10 cellular contexts compared by ENCODE assay signal in the genomic region with DNA sequence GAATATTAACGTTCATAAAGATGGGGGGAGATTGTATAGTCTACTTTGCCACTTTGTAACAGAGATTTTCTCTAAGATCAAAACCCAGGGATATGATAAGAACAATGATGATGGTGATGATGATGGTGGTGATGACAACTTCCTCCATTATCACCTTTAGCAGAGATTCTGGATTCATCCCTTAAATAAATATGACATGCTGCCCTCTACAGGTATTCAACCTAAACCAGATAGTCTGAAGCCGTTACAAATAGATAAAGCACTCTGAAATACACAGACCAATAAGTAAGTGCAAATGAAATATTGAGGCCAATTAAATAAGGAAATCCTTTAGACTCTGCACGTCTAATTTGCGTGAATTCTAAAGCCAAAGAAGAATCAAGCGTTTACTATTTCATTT.
DNase-seq lines count a peak whose midpoint lies in the region; ATAC-seq, FAIRE-seq and TF ChIP-seq lines count a peak whose summit lies in the region.
"Had no signal": no experiment of that assay in that cellular context is flagged by ENCODE, and none has a peak within 500 bp of the region (broad histone marks: within the 10 kb centered on the region; RNA-seq: fewer than 3 reads in every experiment).

No MANE protein-coding gene starts in this region.

- no peak overlapping the region for H3K4me2 ChIP-seq in GM23338

- FAIRE-seq in islet of Langerhans (lab: Jason Lieb, UNC) = peak; percentile 49

- H3K4me1 Mint-ChIP-seq in GM23338 = peaks cover 13% of the 10 kb centered on the region

- no peaks in the 10 kb centered on the region for H3K9me2 ChIP-seq in GM23338 (ENCODE audit: insufficient read depth)

- TF ChIP-seq CTCF in BE2C (IDR thresholded peaks at IDR 0.05; ENCODE audit: low read depth, low read length) = peak; percentile 49
- peak; percentile 54 to 59 for TF ChIP-seq CTCF in GM23338 (conservative IDR thresholded peaks at IDR 0.05; ENCODE audit: low read depth in 2 of 2)

- DNase-seq in BE2C = no peak
- DNase-seq in GM23338 (ENCODE audit: low spot score) = peak; percentile 46
- DNase-seq in RPMI8226 = peak; percentile 18
- DNase-seq: activated CD4-positive, alpha-beta T cell treated with anti-CD3 and anti-CD28 coated beads for 48 hours; NK-92 treated with Interleukin-12 subunit alpha and Interleukin-12 subunit beta, amount 100 ng/mL, for 24 hours had no signal

- no peaks in the 10 kb centered on the region for H3K9me3 Mint-ChIP-seq in GM23338

- no peaks in the 10 kb centered on the region for H3K36me3 Mint-ChIP-seq in GM23338 (ENCODE audit: low read depth)

- H3K27me3 ChIP-seq in BE2C (no peaks in the 10 kb centered on the region), GM23338 (ENCODE audit: insufficient read depth) (no peaks in the 10 kb centered on the region)

- H3K27ac Mint-ChIP-seq in GM23338 = no peak overlapping the region

- no peak overlapping the region for H3K4me3 ChIP-seq in BE2C (ENCODE audit: low read depth, low read length)
- no peak overlapping the region for H3K4me3 ChIP-seq in GM23338

- H3K36me3 ChIP-seq in BE2C = no peaks in the 10 kb centered on the region
- no peaks in the 10 kb centered on the region for H3K36me3 ChIP-seq in GM23338 (ENCODE audit: insufficient read depth)

- H2AFZ ChIP-seq in GM23338 = no peak overlapping the region

- H3K27me3 Mint-ChIP-seq in GM23338 (ENCODE audit: insufficient read depth, low read depth, poor library complexity) = no peaks in the 10 kb centered on the region

- no peak overlapping the region for H3K4me3 Mint-ChIP-seq in GM23338

- no peaks in the 10 kb centered on the region for H3F3A ChIP-seq in GM23338 (replicated peaks; ENCODE audit: low read depth)

- ATAC-seq in GM23338 = peak; percentile 45; the same call in 2 of the 3 replicates
- ATAC-seq in HG03439 (IDR thresholded peaks at IDR 0.05; ENCODE audit: unreplicated experiment) = no peak
- ATAC-seq in GM18909 (IDR thresholded peaks at IDR 0.05; ENCODE audit: poor library complexity, unreplicated experiment) = no peak
- ATAC-seq in HG03432 (IDR thresholded peaks at IDR 0.05; ENCODE audit: unreplicated experiment) = no peak
- ATAC-seq in HG03460 (IDR thresholded peaks at IDR 0.05; ENCODE audit: unreplicated experiment) = no peak

- H3K27ac ChIP-seq in GM23338 (ENCODE audit: low read depth) = no peak overlapping the region

- H4K20me1 ChIP-seq in GM23338 (replicated peaks; ENCODE audit: insufficient read depth) = no peaks in the 10 kb centered on the region

- H3K4me1 ChIP-seq in BE2C (peaks cover 7% of the 10 kb centered on the region), GM23338 (ENCODE audit: insufficient read depth) (peaks cover 6% of the 10 kb centered on the region)

- no peaks in the 10 kb centered on the region for H3K79me2 ChIP-seq in GM23338 (replicated peaks; ENCODE audit: insufficient read depth)

- H3K9me3 ChIP-seq in BE2C = no peaks in the 10 kb centered on the region

TF ChIP-seq in GM23338, 12 proteins besides CTCF, POLR2A, EP300 and RAD21:
- TF ChIP-seq, protein P1, sequence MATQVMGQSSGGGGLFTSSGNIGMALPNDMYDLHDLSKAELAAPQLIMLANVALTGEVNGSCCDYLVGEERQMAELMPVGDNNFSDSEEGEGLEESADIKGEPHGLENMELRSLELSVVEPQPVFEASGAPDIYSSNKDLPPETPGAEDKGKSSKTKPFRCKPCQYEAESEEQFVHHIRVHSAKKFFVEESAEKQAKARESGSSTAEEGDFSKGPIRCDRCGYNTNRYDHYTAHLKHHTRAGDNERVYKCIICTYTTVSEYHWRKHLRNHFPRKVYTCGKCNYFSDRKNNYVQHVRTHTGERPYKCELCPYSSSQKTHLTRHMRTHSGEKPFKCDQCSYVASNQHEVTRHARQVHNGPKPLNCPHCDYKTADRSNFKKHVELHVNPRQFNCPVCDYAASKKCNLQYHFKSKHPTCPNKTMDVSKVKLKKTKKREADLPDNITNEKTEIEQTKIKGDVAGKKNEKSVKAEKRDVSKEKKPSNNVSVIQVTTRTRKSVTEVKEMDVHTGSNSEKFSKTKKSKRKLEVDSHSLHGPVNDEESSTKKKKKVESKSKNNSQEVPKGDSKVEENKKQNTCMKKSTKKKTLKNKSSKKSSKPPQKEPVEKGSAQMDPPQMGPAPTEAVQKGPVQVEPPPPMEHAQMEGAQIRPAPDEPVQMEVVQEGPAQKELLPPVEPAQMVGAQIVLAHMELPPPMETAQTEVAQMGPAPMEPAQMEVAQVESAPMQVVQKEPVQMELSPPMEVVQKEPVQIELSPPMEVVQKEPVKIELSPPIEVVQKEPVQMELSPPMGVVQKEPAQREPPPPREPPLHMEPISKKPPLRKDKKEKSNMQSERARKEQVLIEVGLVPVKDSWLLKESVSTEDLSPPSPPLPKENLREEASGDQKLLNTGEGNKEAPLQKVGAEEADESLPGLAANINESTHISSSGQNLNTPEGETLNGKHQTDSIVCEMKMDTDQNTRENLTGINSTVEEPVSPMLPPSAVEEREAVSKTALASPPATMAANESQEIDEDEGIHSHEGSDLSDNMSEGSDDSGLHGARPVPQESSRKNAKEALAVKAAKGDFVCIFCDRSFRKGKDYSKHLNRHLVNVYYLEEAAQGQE (IDR thresholded peaks at IDR 0.05; ENCODE audit: unreplicated experiment) = no peak
- TF ChIP-seq CREB1 (CRISPR knock-in tag; IDR thresholded peaks at IDR 0.05; ENCODE audit: low read depth) = 0 out of 2 replicates have a peak, but pooled peaks have one; percentile 33
- TF ChIP-seq, protein P2, sequence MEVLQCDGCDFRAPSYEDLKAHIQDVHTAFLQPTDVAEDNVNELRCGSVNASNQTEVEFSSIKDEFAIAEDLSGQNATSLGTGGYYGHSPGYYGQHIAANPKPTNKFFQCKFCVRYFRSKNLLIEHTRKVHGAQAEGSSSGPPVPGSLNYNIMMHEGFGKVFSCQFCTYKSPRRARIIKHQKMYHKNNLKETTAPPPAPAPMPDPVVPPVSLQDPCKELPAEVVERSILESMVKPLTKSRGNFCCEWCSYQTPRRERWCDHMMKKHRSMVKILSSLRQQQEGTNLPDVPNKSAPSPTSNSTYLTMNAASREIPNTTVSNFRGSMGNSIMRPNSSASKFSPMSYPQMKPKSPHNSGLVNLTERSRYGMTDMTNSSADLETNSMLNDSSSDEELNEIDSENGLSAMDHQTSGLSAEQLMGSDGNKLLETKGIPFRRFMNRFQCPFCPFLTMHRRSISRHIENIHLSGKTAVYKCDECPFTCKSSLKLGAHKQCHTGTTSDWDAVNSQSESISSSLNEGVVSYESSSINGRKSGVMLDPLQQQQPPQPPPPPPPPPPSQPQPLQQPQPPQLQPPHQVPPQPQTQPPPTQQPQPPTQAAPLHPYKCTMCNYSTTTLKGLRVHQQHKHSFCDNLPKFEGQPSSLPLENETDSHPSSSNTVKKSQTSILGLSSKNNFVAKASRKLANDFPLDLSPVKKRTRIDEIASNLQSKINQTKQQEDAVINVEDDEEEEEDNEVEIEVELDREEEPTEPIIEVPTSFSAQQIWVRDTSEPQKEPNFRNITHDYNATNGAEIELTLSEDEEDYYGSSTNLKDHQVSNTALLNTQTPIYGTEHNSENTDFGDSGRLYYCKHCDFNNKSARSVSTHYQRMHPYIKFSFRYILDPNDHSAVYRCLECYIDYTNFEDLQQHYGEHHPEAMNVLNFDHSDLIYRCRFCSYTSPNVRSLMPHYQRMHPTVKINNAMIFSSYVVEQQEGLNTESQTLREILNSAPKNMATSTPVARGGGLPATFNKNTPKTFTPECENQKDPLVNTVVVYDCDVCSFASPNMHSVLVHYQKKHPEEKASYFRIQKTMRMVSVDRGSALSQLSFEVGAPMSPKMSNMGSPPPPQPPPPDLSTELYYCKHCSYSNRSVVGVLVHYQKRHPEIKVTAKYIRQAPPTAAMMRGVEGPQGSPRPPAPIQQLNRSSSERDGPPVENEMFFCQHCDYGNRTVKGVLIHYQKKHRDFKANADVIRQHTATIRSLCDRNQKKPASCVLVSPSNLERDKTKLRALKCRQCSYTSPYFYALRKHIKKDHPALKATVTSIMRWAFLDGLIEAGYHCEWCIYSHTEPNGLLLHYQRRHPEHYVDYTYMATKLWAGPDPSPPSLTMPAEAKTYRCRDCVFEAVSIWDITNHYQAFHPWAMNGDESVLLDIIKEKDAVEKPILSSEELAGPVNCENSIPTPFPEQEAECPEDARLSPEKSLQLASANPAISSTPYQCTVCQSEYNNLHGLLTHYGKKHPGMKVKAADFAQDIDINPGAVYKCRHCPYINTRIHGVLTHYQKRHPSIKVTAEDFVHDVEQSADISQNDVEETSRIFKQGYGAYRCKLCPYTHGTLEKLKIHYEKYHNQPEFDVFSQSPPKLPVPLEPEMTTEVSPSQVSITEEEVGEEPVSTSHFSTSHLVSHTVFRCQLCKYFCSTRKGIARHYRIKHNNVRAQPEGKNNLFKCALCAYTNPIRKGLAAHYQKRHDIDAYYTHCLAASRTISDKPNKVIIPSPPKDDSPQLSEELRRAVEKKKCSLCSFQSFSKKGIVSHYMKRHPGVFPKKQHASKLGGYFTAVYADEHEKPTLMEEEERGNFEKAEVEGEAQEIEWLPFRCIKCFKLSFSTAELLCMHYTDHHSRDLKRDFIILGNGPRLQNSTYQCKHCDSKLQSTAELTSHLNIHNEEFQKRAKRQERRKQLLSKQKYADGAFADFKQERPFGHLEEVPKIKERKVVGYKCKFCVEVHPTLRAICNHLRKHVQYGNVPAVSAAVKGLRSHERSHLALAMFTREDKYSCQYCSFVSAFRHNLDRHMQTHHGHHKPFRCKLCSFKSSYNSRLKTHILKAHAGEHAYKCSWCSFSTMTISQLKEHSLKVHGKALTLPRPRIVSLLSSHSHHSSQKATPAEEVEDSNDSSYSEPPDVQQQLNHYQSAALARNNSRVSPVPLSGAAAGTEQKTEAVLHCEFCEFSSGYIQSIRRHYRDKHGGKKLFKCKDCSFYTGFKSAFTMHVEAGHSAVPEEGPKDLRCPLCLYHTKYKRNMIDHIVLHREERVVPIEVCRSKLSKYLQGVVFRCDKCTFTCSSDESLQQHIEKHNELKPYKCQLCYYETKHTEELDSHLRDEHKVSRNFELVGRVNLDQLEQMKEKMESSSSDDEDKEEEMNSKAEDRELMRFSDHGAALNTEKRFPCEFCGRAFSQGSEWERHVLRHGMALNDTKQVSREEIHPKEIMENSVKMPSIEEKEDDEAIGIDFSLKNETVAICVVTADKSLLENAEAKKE (CRISPR knock-in tag; IDR thresholded peaks at IDR 0.05) = no peak
